1 cellular context compared by ENCODE assay signal in genomic region chr3:4504340-4505261, GRCh38.
A peak's percentile ranks its signal among the peaks of the same experiment; 100 is the strongest.
TF ChIP-seq lines count a peak whose summit lies in the region.

No MANE protein-coding gene starts in this region.

TF ChIP-seq in HEK293, 187 proteins besides CTCF, POLR2A, EP300 and RAD21 (continued from another document):
- TF ChIP-seq KLF17 (tag by site-specific recombination; IDR thresholded peaks at IDR 0.05): 0 out of 2 replicates have a peak, but pooled peaks have one; percentile 15
- peak; percentile 42; the same call in 1 of the 2 replicates for TF ChIP-seq ZNF600 (tag by site-specific recombination; IDR thresholded peaks at IDR 0.05)
- TF ChIP-seq GFI1B (tag by site-specific recombination; IDR thresholded peaks at IDR 0.05): no peak
- no peak for TF ChIP-seq ZBTB26 (tag by site-specific recombination; optimal IDR thresholded peaks at IDR 0.05)
- TF ChIP-seq ZBTB20 (tag by site-specific recombination; IDR thresholded peaks at IDR 0.05): peak; percentile 35; the same call in 1 of the 2 replicates
- TF ChIP-seq ZNF792 (tag by site-specific recombination; IDR thresholded peaks at IDR 0.05): no peak
- TF ChIP-seq ZNF747 (tag by site-specific recombination; IDR thresholded peaks at IDR 0.05): no peak
- TF ChIP-seq SP7 (tag by site-specific recombination; IDR thresholded peaks at IDR 0.05): 0 out of 2 replicates have a peak, but pooled peaks have one; percentile 29
- TF ChIP-seq ZNF580 (tag by site-specific recombination; IDR thresholded peaks at IDR 0.05): peak; percentile 63; the same call in 1 of the 2 replicates
TF ChIP-seq in HEK293: peak in this region for 23.
